ENCODE assay signal across 17 cellular contexts in the genomic region with DNA sequence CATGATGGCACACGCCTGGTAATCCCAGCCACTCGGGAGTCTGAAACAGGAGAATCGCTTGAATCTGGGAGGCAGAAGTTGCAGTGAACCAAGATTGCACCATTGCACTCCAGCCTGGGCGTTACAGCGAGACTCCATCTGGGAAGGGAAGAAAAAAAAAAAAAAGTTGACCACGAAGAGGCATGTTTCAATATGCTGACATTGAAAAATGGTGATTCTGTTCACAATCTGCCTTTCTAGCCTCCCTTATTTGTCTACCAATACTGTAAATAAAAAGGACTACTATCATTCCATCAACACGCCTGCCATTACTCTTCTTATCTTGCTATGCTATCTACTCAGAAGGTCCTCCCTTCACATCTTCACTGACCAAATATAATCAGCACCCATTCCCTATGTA. TPM values are rescaled to one million over a fixed set of nuclear protein-coding genes. Genes with fewer than 3 reads are reported as not detected.
DNase-seq lines count a peak whose midpoint lies in the region; ATAC-seq, FAIRE-seq and TF ChIP-seq lines count a peak whose summit lies in the region.
"Had no signal": no experiment of that assay in that cellular context is flagged by ENCODE, and none has a peak within 500 bp of the region (broad histone marks: within the 10 kb centered on the region; RNA-seq: fewer than 3 reads in every experiment).

No MANE protein-coding gene starts in this region.

- in situ Hi-C loops in HepG2 (cut with HindIII; ENCODE audit: extremely low pct_ligation_motif_present, low pct_unique_long_range_greater_than_20kb), result no loop called here

- H3K27ac ChIP-seq in HepG2 (ENCODE audit: extremely low read length, insufficient read depth, low read length), result no peak overlapping the region
- H3K27ac ChIP-seq in right lobe of liver, result no peak overlapping the region
- H3K27ac ChIP-seq in astrocyte (ENCODE audit: low read depth, low read length), result no peak overlapping the region
- no peak overlapping the region for H3K27ac ChIP-seq in endodermal cell (ENCODE audit: low read depth, low read length)
- H3K27ac ChIP-seq: 22Rv1; BLaER1 treated with 17β-estradiol and CSF1 and Interleukin-3, amounts not matched to agents 10 nM and 100 nM had no signal

- BruUV-seq in HepG2 (replicated peaks; lab: Mats Ljungman, UMichigan) (no TSS peak), Caco-2 (replicated peaks; lab: Mats Ljungman, UMichigan) (no TSS peak)

- H3K9me3 ChIP-seq in HepG2 (ENCODE audit: low read length) (no peaks in the 10 kb centered on the region), right lobe of liver (no peaks in the 10 kb centered on the region), astrocyte (ENCODE audit: insufficient read depth, low read depth, low read length) (no peaks in the 10 kb centered on the region), endodermal cell (ENCODE audit: control insufficient read depth, low read length) (no peaks in the 10 kb centered on the region), Caco-2 (no peaks in the 10 kb centered on the region)
- H3K9me3 ChIP-seq: BLaER1 treated with 17β-estradiol and CSF1 and Interleukin-3, amounts not matched to agents 10 nM and 100 nM had no signal

- no peak for TF ChIP-seq RAD21 in HepG2 (CRISPR knock-in tag; IDR thresholded peaks at IDR 0.05)

- H4K20me1 ChIP-seq in HepG2 (ENCODE audit: insufficient read depth, low read length) (no peaks in the 10 kb centered on the region), astrocyte (ENCODE audit: insufficient read depth, low read length) (peaks cover 48% of the 10 kb centered on the region)

- no peak overlapping the region for H3K4me2 ChIP-seq in HepG2 (ENCODE audit: low read depth, low read length)
- no peak overlapping the region for H3K4me2 ChIP-seq in astrocyte (ENCODE audit: low read length)
- H3K4me2 ChIP-seq: BLaER1 treated with 17β-estradiol and CSF1 and Interleukin-3, amounts not matched to agents 10 nM and 100 nM had no signal

- H3K9ac ChIP-seq in HepG2 (ENCODE audit: insufficient read depth, low read depth, low read length), result no peak overlapping the region
- H3K9ac ChIP-seq in astrocyte (ENCODE audit: low read length), result no peak overlapping the region
- no peak overlapping the region for H3K9ac ChIP-seq in endodermal cell (ENCODE audit: extremely low read depth, low read length, poor library complexity, severe bottlenecking)
- H3K9ac ChIP-seq: BLaER1 treated with 17β-estradiol and CSF1 and Interleukin-3, amounts not matched to agents 10 nM and 100 nM had no signal

- ATAC-seq in HepG2 (no peak), right lobe of liver (no peak), GM21619 (IDR thresholded peaks at IDR 0.05; ENCODE audit: unreplicated experiment) (no peak)
- ATAC-seq: CD8-positive, alpha-beta T cell had no signal

- peaks cover 2% of the 10 kb centered on the region for H3K4me1 Mint-ChIP-seq in astrocyte (ENCODE audit: low read depth, unreplicated experiment)
- H3K4me1 Mint-ChIP-seq in endodermal cell, result peaks cover 4% of the 10 kb centered on the region
- H3K4me1 Mint-ChIP-seq in Caco-2 (ENCODE audit: low read depth, unreplicated experiment), result no peaks in the 10 kb centered on the region
- H3K4me1 Mint-ChIP-seq: B cell had no signal

- H3K4me3 Mint-ChIP-seq in astrocyte (ENCODE audit: unreplicated experiment), result no peak overlapping the region
- H3K4me3 Mint-ChIP-seq in endodermal cell, result no peak overlapping the region
- H3K4me3 Mint-ChIP-seq in Caco-2 (ENCODE audit: unreplicated experiment), result no peak overlapping the region
- H3K4me3 Mint-ChIP-seq: B cell; CD8-positive, alpha-beta T cell; H9 had no signal

- peaks cover 37 to 82% of the 10 kb centered on the region in 2 experiments for H3K36me3 ChIP-seq in HepG2 (replicated peaks in 1 of 2; ENCODE audit: control insufficient read depth in 1 of 2, insufficient read depth in 2 of 2, low read length in 2 of 2)
- H3K36me3 ChIP-seq in right lobe of liver, result peaks cover 4 to 56% (median 35%) of the 10 kb centered on the region in 4 donors
- H3K36me3 ChIP-seq in astrocyte (ENCODE audit: insufficient read depth, low read length), result peaks cover 55% of the 10 kb centered on the region
- H3K36me3 ChIP-seq in endodermal cell (ENCODE audit: control insufficient read depth, insufficient read depth, low read length), result peaks cover 77% of the 10 kb centered on the region
- peaks cover 2% of the 10 kb centered on the region; the same call in 1 of the 2 replicates for H3K36me3 ChIP-seq in Caco-2 (ENCODE audit: control insufficient read depth, insufficient read depth, low read length)

- H3K4me3 ChIP-seq in HepG2 (replicated peaks in 1 of 3; ENCODE audit: insufficient read depth in 1 of 3, low read depth in 2 of 3, low read length in 3 of 3) (no peak overlapping the region), right lobe of liver (no peak overlapping the region), astrocyte (ENCODE audit: insufficient read depth, low read depth, low read length) (no peak overlapping the region), endodermal cell (ENCODE audit: low read length) (no peak overlapping the region), Caco-2 (ENCODE audit: low read depth, low read length) (no peak overlapping the region)
- H3K4me3 ChIP-seq: BLaER1 treated with 17β-estradiol and CSF1 and Interleukin-3, amounts not matched to agents 10 nM and 100 nM had no signal

- H3K27ac Mint-ChIP-seq in astrocyte (ENCODE audit: unreplicated experiment) (peak overlapping the region; percentile 58), endodermal cell (no peak overlapping the region), Caco-2 (ENCODE audit: unreplicated experiment) (no peak overlapping the region)
- H3K27ac Mint-ChIP-seq: B cell; CD8-positive, alpha-beta T cell; H9 had no signal

- no peak for TF ChIP-seq POLR2A in HepG2 (IDR thresholded peaks at IDR 0.05; ENCODE audit: insufficient read depth in 1 of 2, low read depth in 2 of 2, low read length in 2 of 2)
- no peak for TF ChIP-seq POLR2A in right lobe of liver (IDR thresholded peaks at IDR 0.05)

- WGBS in HepG2 (ENCODE audit: low lambda C conversion rate), result 98% methylated on average over 7 of the region's 7 CpGs
- WGBS in right lobe of liver (ENCODE audit: insufficient coverage, low coverage, low lambda C conversion rate, missing lambda C conversion rate), result 91% methylated on average over 4 of the region's 7 CpGs
- WGBS in endodermal cell (ENCODE audit: insufficient coverage in 1 of 2, insufficient read length in 1 of 2), 2 experiments, result 98 to 100% methylated on average over 6 to 7 of the region's 7 CpGs

- TF ChIP-seq CTCF in HepG2 (CRISPR knock-in tag; IDR thresholded peaks at IDR 0.05) (no peak), right lobe of liver (IDR thresholded peaks at IDR 0.05) (no peak), astrocyte (IDR thresholded peaks at IDR 0.05; ENCODE audit: insufficient read depth, low read depth, low read length) (no peak), endodermal cell (conservative IDR thresholded peaks at IDR 0.05) (no peak), Caco-2 (IDR thresholded peaks at IDR 0.05; ENCODE audit: insufficient read depth in 1 of 2, low read depth in 1 of 2, low read length in 1 of 2, severe bottlenecking in 1 of 2, unreplicated experiment in 1 of 2) (no peak)

- DNase-seq in HepG2 (ENCODE audit: low spot score) (no peak), right lobe of liver (no peak), astrocyte (ENCODE audit: low read depth) (no peak), endodermal cell (peak; percentile 9), Caco-2 (no peak), NCI-H2081 (lab: John Stamatoyannopoulos, UW) (no peak)
- DNase-seq: CD8-positive, alpha-beta T cell; DMS 273 treated with DMSO at 0.1 percent for 48 hours; H9 had no signal

- H3K27me3 Mint-ChIP-seq in astrocyte (ENCODE audit: low read depth, unreplicated experiment), result no peaks in the 10 kb centered on the region
- no peaks in the 10 kb centered on the region for H3K27me3 Mint-ChIP-seq in endodermal cell (ENCODE audit: insufficient read depth)
- no peaks in the 10 kb centered on the region for H3K27me3 Mint-ChIP-seq in Caco-2 (ENCODE audit: insufficient read depth, unreplicated experiment)
- H3K27me3 Mint-ChIP-seq: B cell had no signal

- no peak for FAIRE-seq in HepG2 (lab: Jason Lieb, UNC)
- no peak for FAIRE-seq in astrocyte (lab: Jason Lieb, UNC)
- FAIRE-seq: G401.6, GM12892, GM18507, H1 had no signal

- H3K36me3 Mint-ChIP-seq in astrocyte (ENCODE audit: low read depth, unreplicated experiment) (peaks cover 28% of the 10 kb centered on the region), endodermal cell (ENCODE audit: low read depth) (peaks cover 69% of the 10 kb centered on the region), Caco-2 (ENCODE audit: insufficient read depth, unreplicated experiment) (peaks cover 93% of the 10 kb centered on the region)

- no peak overlapping the region for H2AFZ ChIP-seq in HepG2 (ENCODE audit: low read length)
- H2AFZ ChIP-seq in astrocyte (ENCODE audit: low read depth, low read length), result no peak overlapping the region

- H3K79me2 ChIP-seq in HepG2 (ENCODE audit: insufficient read depth, low read length), result peaks cover 6% of the 10 kb centered on the region
- H3K79me2 ChIP-seq in astrocyte (ENCODE audit: insufficient read depth, low read length), result peaks cover 18% of the 10 kb centered on the region

- intact Hi-C loops in HepG2 (cut with micrococcal nuclease; ENCODE audit: unreplicated experiment), result no loop called here
- intact Hi-C loops in right lobe of liver (cut with DNase I), result no loop called here
- intact Hi-C loops in Caco-2 (cut with micrococcal nuclease; ENCODE audit: unreplicated experiment), result no loop called here

- H3K4me1 ChIP-seq in HepG2 (ENCODE audit: insufficient read depth, low read length), result no peaks in the 10 kb centered on the region
- H3K4me1 ChIP-seq in right lobe of liver, result no peaks in the 10 kb centered on the region
- H3K4me1 ChIP-seq in astrocyte (ENCODE audit: insufficient read depth, low read length), result no peaks in the 10 kb centered on the region
- H3K4me1 ChIP-seq in endodermal cell (ENCODE audit: control insufficient read depth, insufficient read depth, low read length), result no peaks in the 10 kb centered on the region
- no peaks in the 10 kb centered on the region for H3K4me1 ChIP-seq in Caco-2

- H3K27me3 ChIP-seq in HepG2 (ENCODE audit: control insufficient read depth in 1 of 2, insufficient read depth in 2 of 2, low read length in 2 of 2) (no peaks in the 10 kb centered on the region), right lobe of liver (no peaks in the 10 kb centered on the region), astrocyte (ENCODE audit: insufficient read depth, low read length) (no peaks in the 10 kb centered on the region), endodermal cell (ENCODE audit: control insufficient read depth, insufficient read depth, low read length, poor library complexity, severe bottlenecking) (no peaks in the 10 kb centered on the region), Caco-2 (replicated peaks; ENCODE audit: control insufficient read depth, insufficient read depth, low read length) (no peaks in the 10 kb centered on the region)
- H3K27me3 ChIP-seq: BLaER1 treated with 17β-estradiol and CSF1 and Interleukin-3, amounts not matched to agents 10 nM and 100 nM had no signal

- CTCF ChIA-PET in HepG2 (lab: Yijun Ruan, JAX; ENCODE audit: low intra/inter-chr PET ratio, low total read pairs) (no interaction called here), Caco-2 (lab: Charles Lee) (no interaction called here)

- POLR2A ChIA-PET in HepG2 (lab: Yijun Ruan, JAX) (no interaction called here), Caco-2 (lab: Charles Lee) (no interaction called here)

- TF ChIP-seq EP300 in HepG2 (IDR thresholded peaks at IDR 0.05; ENCODE audit: low read depth in 2 of 2, low read length in 2 of 2) (no peak), HepG2 (CRISPR knock-in tag; IDR thresholded peaks at IDR 0.05; ENCODE audit: borderline replicate concordance) (no peak)

- no peaks in the 10 kb centered on the region for H3K9me3 Mint-ChIP-seq in astrocyte (ENCODE audit: unreplicated experiment)
- no peaks in the 10 kb centered on the region for H3K9me3 Mint-ChIP-seq in endodermal cell
- H3K9me3 Mint-ChIP-seq in Caco-2 (ENCODE audit: unreplicated experiment), result no peaks in the 10 kb centered on the region
- H3K9me3 Mint-ChIP-seq: CD8-positive, alpha-beta T cell; H9 had no signal

RNA-seq across cellular contexts. Expression of a gene that starts 18.4 kb away (rescaled TPM):
- total RNA-seq in HepG2 (2016; rRNA removed; fragmentation: Illumina TruSeq; extraction: Trizol) (84.9 and 129 TPM in 2 replicates), right lobe of liver (10 to 100 TPM; 20.7 to 46.1 (median 30.5) TPM), astrocyte (126 and 137 TPM in 2 replicates), endodermal cell (10 to 100 TPM; 79.8 to 95.9 TPM), Caco-2 (2022) (122 and 129 TPM in 2 replicates)
- 43.7 and 46.8 TPM in 2 replicates for total RNA-seq in HepG2 (2016; cell fraction: cytosol; rRNA removed; fragmentation: Illumina TruSeq; extraction: Trizol; ENCODE audit: low read depth)
- 85.1 and 124 TPM in 2 replicates for total RNA-seq in HepG2 (2016; cell fraction: insoluble cytoplasmic fraction; rRNA removed; fragmentation: Illumina TruSeq; extraction: Trizol)
- total RNA-seq in HepG2 (2016; cell fraction: membrane; rRNA removed; fragmentation: Illumina TruSeq; extraction: Trizol), result 30.0 and 36.5 TPM in 2 replicates
- total RNA-seq in HepG2 (2016; cell fraction: nucleus; rRNA removed; fragmentation: Illumina TruSeq; extraction: Trizol), result 48.9 and 54.4 TPM in 2 replicates
- polyA plus RNA-seq in HepG2 (2011; rRNA removed), result 19.7 and 24.0 TPM in 2 replicates
- 13.6 and 21.7 TPM in 2 replicates for polyA plus RNA-seq in HepG2 (2011; cell fraction: cytosol; rRNA removed)
- polyA plus RNA-seq in HepG2 (2011; cell fraction: nucleus; rRNA removed), result 9.3 and 13.1 TPM in 2 replicates
- polyA plus RNA-seq in HepG2 (2012), result 40.9 and 53.4 TPM in 2 replicates
- 1.7 and 2.0 TPM in 2 replicates for polyA plus RNA-seq in HepG2 (2016; cell fraction: cytosol; fragmentation: Illumina TruSeq; extraction: Trizol; ENCODE audit: low read depth)
- polyA plus RNA-seq in HepG2 (2016; cell fraction: insoluble cytoplasmic fraction; fragmentation: Illumina TruSeq; extraction: Trizol; ENCODE audit: low read depth), result 60.5 and 62.2 TPM in 2 replicates
- 5.2 and 6.2 TPM in 2 replicates for polyA plus RNA-seq in HepG2 (2016; cell fraction: membrane; fragmentation: Illumina TruSeq; extraction: Trizol; ENCODE audit: low read depth)
- 40.7 and 46.5 TPM in 2 replicates for polyA plus RNA-seq in HepG2 (2016; cell fraction: nucleus; fragmentation: Illumina TruSeq; extraction: Trizol; ENCODE audit: insufficient read depth, low read depth)
- polyA minus RNA-seq in HepG2 (2011; rRNA and poly(A)+ RNA removed; ENCODE audit: low replicate concordance), result 9.1 and 29.8 TPM in 2 replicates
- 58.1 and 58.4 TPM in 2 replicates for polyA minus RNA-seq in HepG2 (2011; cell fraction: cytosol; rRNA and poly(A)+ RNA removed)
- polyA minus RNA-seq in HepG2 (2011; cell fraction: nucleus; rRNA and poly(A)+ RNA removed), result 47.1 and 54.0 TPM in 2 replicates
- polyA plus RNA-seq in endodermal cell (2013, experiment 1 of 2), result 25.9 TPM
- 25.8 TPM for polyA plus RNA-seq in endodermal cell (2013, experiment 2 of 2)
